In the genomic region with DNA sequence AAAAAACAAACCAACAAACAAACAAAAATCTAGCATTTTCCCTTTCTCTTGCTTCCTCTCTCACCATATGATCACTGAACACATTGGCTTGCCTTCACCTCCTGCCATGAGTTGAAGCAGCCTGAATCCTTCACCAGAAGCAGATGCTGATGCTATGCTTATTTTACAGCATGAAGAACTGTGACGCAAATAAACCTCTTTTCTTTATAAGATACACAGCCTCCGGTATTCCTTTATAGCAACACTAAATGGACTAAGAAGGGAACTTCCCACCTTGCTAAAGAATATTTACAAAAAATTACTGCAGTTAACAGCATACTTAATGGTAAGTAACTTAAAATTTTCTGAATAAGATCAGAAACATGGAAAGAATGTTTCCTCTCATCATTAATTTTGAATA, we compare ENCODE assay signal across 34 cellular contexts.
"Had no signal": no experiment of that assay in that cellular context is flagged by ENCODE, and none has a peak within 500 bp of the region (broad histone marks: within the 10 kb centered on the region; RNA-seq: fewer than 3 reads in every experiment).

No MANE protein-coding gene starts in this region.

- H3K27me3 ChIP-seq: MG63 had no signal

- H3K36me3 ChIP-seq: MG63 had no signal

- H3K4me3 ChIP-seq: MG63 had no signal

- DNase-seq: Kasumi-1, MG63, MM.1S, MV-4-11, NCI-H1048, NCI-H1092, NCI-H1092 treated with DMSO at 0.1 percent for 48 hours, NCI-H1105, NCI-H1105 treated with DMSO at 0.1 percent for 48 hours, NCI-H1417, NCI-H1417 treated with DMSO at 0.1 percent for 48 hours, NCI-H1436, NCI-H1436 treated with DMSO at 0.1 percent for 48 hours, NCI-H146, NCI-H1694, NCI-H1694 treated with DMSO at 0.1 percent for 48 hours, NCI-H187, NCI-H187 treated with DMSO at 0.1 percent for 48 hours, NCI-H1930, NCI-H2029, NCI-H2029 treated with DMSO at 0.1 percent for 48 hours, NCI-H2081, NCI-H2081 treated with DMSO at 0.1 percent for 48 hours, NCI-H2107, NCI-H2171, NCI-H2171 treated with DMSO at 0.1 percent for 48 hours, NCI-H2227 treated with DMSO at 0.1 percent for 48 hours, NCI-H226, NCI-H345, NCI-H446, NCI-H446 treated with DMSO at 0.1 percent for 48 hours, NCI-H510A, NCI-H510A treated with DMSO at 0.1 percent for 48 hours, NCI-H524 had no signal
